13 cellular contexts compared by ENCODE assay signal in genomic region chr16:56192644-56192960, GRCh38. TPM values are rescaled to one million over a fixed set of nuclear protein-coding genes. Genes with fewer than 3 reads are reported as not detected.
DNase-seq lines count a peak whose midpoint lies in the region; ATAC-seq and TF ChIP-seq lines count a peak whose summit lies in the region.
"Had no signal": no experiment of that assay in that cellular context is flagged by ENCODE, and none has a peak within 500 bp of the region (broad histone marks: within the 10 kb centered on the region; RNA-seq: fewer than 3 reads in every experiment).

No MANE protein-coding gene starts in this region.

- POLR2A ChIA-PET in CD4-positive, alpha-beta T cell (lab: Charles Lee), result no interaction called here

- H3K4me3 Mint-ChIP-seq in CD4-positive, alpha-beta T cell, result peak overlapping the region; percentile 89
- H3K4me3 Mint-ChIP-seq in neural crest cell, result peak overlapping the region; percentile 88

- H3K36me3 Mint-ChIP-seq in CD4-positive, alpha-beta T cell (ENCODE audit: low read depth), result no peaks in the 10 kb centered on the region
- no peaks in the 10 kb centered on the region for H3K36me3 Mint-ChIP-seq in neural crest cell (ENCODE audit: low read depth)

- no peak overlapping the region for H3K9ac ChIP-seq in HUES48 (ENCODE audit: low read depth, low read length)
- H3K9ac ChIP-seq: GM23248 had no signal

- no peak for TF ChIP-seq POLR2A in tibial nerve (IDR thresholded peaks at IDR 0.05)

- H3K4me3 ChIP-seq in HUES48 (ENCODE audit: low read depth, low read length) (peak overlapping the region; percentile 86), tibial nerve (no peak overlapping the region)
- H3K4me3 ChIP-seq: body of pancreas had no signal

- H3K27me3 Mint-ChIP-seq in CD4-positive, alpha-beta T cell, result peaks cover 58% of the 10 kb centered on the region
- peaks cover 88% of the 10 kb centered on the region for H3K27me3 Mint-ChIP-seq in neural crest cell (ENCODE audit: low read depth)

- CTCF ChIA-PET in CD4-positive, alpha-beta T cell (lab: Charles Lee), result interaction anchor here (1.0 kb wide), 1 partner anchor 10 kb away, joined by 3 read pairs; no protein-coding TSS in a partner anchor

- H3K4me1 Mint-ChIP-seq in CD4-positive, alpha-beta T cell (ENCODE audit: low read depth), result peaks cover 25% of the 10 kb centered on the region
- H3K4me1 Mint-ChIP-seq in neural crest cell, result peaks cover 26% of the 10 kb centered on the region

- H3K36me3 ChIP-seq in HUES48 (ENCODE audit: control insufficient read depth, insufficient read depth, low read length), result no peaks in the 10 kb centered on the region
- no peaks in the 10 kb centered on the region for H3K36me3 ChIP-seq in tibial nerve

- H3K27ac Mint-ChIP-seq in CD4-positive, alpha-beta T cell, result no peak overlapping the region
- no peak overlapping the region for H3K27ac Mint-ChIP-seq in neural crest cell (ENCODE audit: unreplicated experiment)

- H3K4me1 ChIP-seq in HUES48 (ENCODE audit: control insufficient read depth, insufficient read depth, low read length) (peaks cover 54% of the 10 kb centered on the region), tibial nerve (peaks cover 0 to 56% (median 25%) of the 10 kb centered on the region in 4 donors)
- H3K4me1 ChIP-seq: foreskin keratinocyte had no signal

- ATAC-seq in CD4-positive, alpha-beta T cell (ENCODE audit: poor library complexity), result no peak
- no peak for ATAC-seq in GM18867 (IDR thresholded peaks at IDR 0.05; ENCODE audit: unreplicated experiment)
- ATAC-seq: activated CD4-positive, CD25-positive, alpha-beta regulatory T cell treated with anti-CD3 and anti-CD28 coated beads, Interleukin-2, amount 50 U/mL, for 24 hours; body of pancreas; foreskin keratinocyte had no signal

- H3K9me3 Mint-ChIP-seq in CD4-positive, alpha-beta T cell, result no peaks in the 10 kb centered on the region
- no peaks in the 10 kb centered on the region for H3K9me3 Mint-ChIP-seq in neural crest cell

- DNase-seq in CD4-positive, alpha-beta T cell, result no peak
- DNase-seq in caudate nucleus (lab: John Stamatoyannopoulos, UW) (peak in 3 of 61 donors; percentile 29 to 34 (median 31)), neural crest cell (ENCODE audit: low read depth, low spot score) (no peak), tibial nerve (ENCODE audit: low spot score in 2 of 2) (no peak), NCI-H128 (lab: John Stamatoyannopoulos, UW; ENCODE audit: unreplicated experiment) (no peak)
- DNase-seq: body of pancreas; foreskin keratinocyte; GM23248; OCI-M1; stimulated activated CD4-positive, alpha-beta T cell treated with anti-CD3 and anti-CD28 coated beads, Interleukin-2, amount 100 ng/mL, for 24 hours had no signal

- no peak for TF ChIP-seq CTCF in CD4-positive, alpha-beta T cell (IDR thresholded peaks at IDR 0.05)
- TF ChIP-seq CTCF in neural crest cell (conservative IDR thresholded peaks at IDR 0.05) (no peak), tibial nerve (IDR thresholded peaks at IDR 0.05) (no peak)

- H3K27me3 ChIP-seq in CD4-positive, alpha-beta T cell (ENCODE audit: control insufficient read depth, insufficient read depth, low read length), result peaks cover 50% of the 10 kb centered on the region
- H3K27me3 ChIP-seq in HUES48 (ENCODE audit: control insufficient read depth, insufficient read depth, low read length) (peaks cover 42% of the 10 kb centered on the region), tibial nerve (peaks cover 0 to 17% of the 10 kb centered on the region in 2 donors)

- no peak overlapping the region for H3K27ac ChIP-seq in CD4-positive, alpha-beta T cell (ENCODE audit: low read depth, low read length)
- H3K27ac ChIP-seq in HUES48 (ENCODE audit: low read depth, low read length) (no peak overlapping the region), caudate nucleus (ENCODE audit: low read depth, low read length) (peak overlapping the region; percentile 95), tibial nerve (no peak overlapping the region)
- H3K27ac ChIP-seq: foreskin keratinocyte, GM23248 had no signal

- intact Hi-C loops in CD4-positive, alpha-beta T cell (cut with DNase I, micrococcal nuclease), result loop anchor here in 1 of 2 experiments (10.0 kb wide), 1 partner anchor 232 kb away; the partner anchor contains the start of gene AMFR

- TF ChIP-seq EP300 in tibial nerve (IDR thresholded peaks at IDR 0.05), result no peak

- H3K9me3 ChIP-seq in CD4-positive, alpha-beta T cell (ENCODE audit: control insufficient read depth, low read length), result no peaks in the 10 kb centered on the region
- H3K9me3 ChIP-seq in HUES48 (ENCODE audit: control insufficient read depth, insufficient read depth, low read length), result no peaks in the 10 kb centered on the region
- H3K9me3 ChIP-seq in tibial nerve, result no peaks in the 10 kb centered on the region
- H3K9me3 ChIP-seq: body of pancreas had no signal

- 18 to 23% methylated on average over 5 of the region's 5 CpGs for WGBS in tibial nerve, 2 donors

RNA-seq across cellular contexts. Expression of gene GNAO1, which starts 1.3 kb away (rescaled TPM):
- total RNA-seq in CD4-positive, alpha-beta T cell, result 1 to 10 TPM; 7.3 to 7.9 TPM
- total RNA-seq in neural crest cell, result 21.3 and 22.2 TPM in 2 replicates
- 10 to 100 TPM in 1 of 4 donors, 1 to 10 TPM in 3; 2.7 to 12.9 (median 6.1) TPM for total RNA-seq in tibial nerve
